In genomic region chr2:27753744-27754588, GRCh38 we compare ENCODE assay signal across 9 cellular contexts. TPM values are rescaled to one million over a fixed set of nuclear protein-coding genes. Genes with fewer than 3 reads are reported as not detected.
DNase-seq lines count a peak whose midpoint lies in the region; ATAC-seq, FAIRE-seq and TF ChIP-seq lines count a peak whose summit lies in the region.
"Had no signal": no experiment of that assay in that cellular context is flagged by ENCODE, and none has a peak within 500 bp of the region (broad histone marks: within the 10 kb centered on the region; RNA-seq: fewer than 3 reads in every experiment).

No MANE protein-coding gene starts in this region.

- H3K4me1 ChIP-seq in kidney (ENCODE audit: control insufficient read depth in 1 of 2, insufficient read depth in 1 of 2, low read depth in 1 of 2, low read length in 2 of 2) = peaks cover 0 to 2% of the 10 kb centered on the region in 2 donors

- no peaks in the 10 kb centered on the region for H3K27me3 Mint-ChIP-seq in MCF 10A (ENCODE audit: insufficient read depth, unreplicated experiment)

- DNase-seq in NCI-H1417 (lab: John Stamatoyannopoulos, UW) (peak in 2 of 3 experiments; percentile 18 to 48), NCI-H1417 treated with DMSO at 0.1 percent for 48 hours (lab: John Stamatoyannopoulos, UW) (no peak), NCI-H1930 (lab: John Stamatoyannopoulos, UW) (peak; percentile 12 to 43), UCSD-AML1 (lab: John Stamatoyannopoulos, UW; ENCODE audit: unreplicated experiment) (peak; percentile 82), MCF 10A (ENCODE audit: unreplicated experiment) (peak; percentile 82), kidney (peak; percentile 83)
- DNase-seq in stimulated activated CD4-positive, alpha-beta T cell treated with anti-CD3 and anti-CD28 coated beads, Interleukin-4, amount 100 ng/mL, for 1 hour = peak; percentile 78

- peaks cover 42% of the 10 kb centered on the region for H3K4me1 Mint-ChIP-seq in MCF 10A (ENCODE audit: insufficient read depth, unreplicated experiment)

- intact Hi-C loops in MCF 10A (cut with micrococcal nuclease) (loop anchor here (1.0 to 10.0 kb wide), 5 partner anchors 51 to 698 kb away; no protein-coding TSS in a partner anchor), kidney (cut with DNase I) (no loop called here)

- H3K36me3 Mint-ChIP-seq in MCF 10A (ENCODE audit: insufficient read depth, unreplicated experiment) = peaks cover 5% of the 10 kb centered on the region

- FAIRE-seq in kidney (lab: Jason Lieb, UNC) = no peak
- FAIRE-seq: A204.1 had no signal

- H3K9me3 Mint-ChIP-seq in MCF 10A (ENCODE audit: unreplicated experiment) = peaks cover 3% of the 10 kb centered on the region

- no peak overlapping the region for H3K9ac ChIP-seq in kidney (ENCODE audit: low read length in 2 of 2)

- no peak overlapping the region for H3K27ac ChIP-seq in kidney (ENCODE audit: low read depth in 2 of 2, low read length in 2 of 2)

- BruUV-seq in MCF 10A (replicated peaks; lab: Mats Ljungman, UMichigan) = no TSS peak

- ATAC-seq in GM18868 (IDR thresholded peaks at IDR 0.05; ENCODE audit: unreplicated experiment) = no peak

- POLR2A ChIA-PET in MCF 10A (lab: Yijun Ruan, JAX) = interaction anchor here (0.6 to 2.0 kb wide), 16 partner anchors 19 to 813 kb away, joined by 3 to 12 read pairs (median 4); partner anchors contain the start of genes FOSL2 and MRPL33

- H3K36me3 ChIP-seq in kidney (ENCODE audit: control insufficient read depth in 1 of 2, insufficient read depth in 2 of 2, low read length in 2 of 2) = no peaks in the 10 kb centered on the region

- peak overlapping the region; percentile 41 for H3K4me3 Mint-ChIP-seq in MCF 10A (ENCODE audit: unreplicated experiment)

- CTCF ChIA-PET in MCF 10A (lab: Yijun Ruan, JAX) = interaction anchor here (0.6 to 3.6 kb wide), 23 partner anchors 10 to 661 kb away, joined by 3 to 32 read pairs (median 4); no protein-coding TSS in a partner anchor

- no peak overlapping the region for H3K27ac Mint-ChIP-seq in MCF 10A (ENCODE audit: low read depth, unreplicated experiment)

- no peaks in the 10 kb centered on the region for H3K9me3 ChIP-seq in kidney (ENCODE audit: control insufficient read depth in 1 of 2, low read length in 2 of 2)

- H3K4me3 ChIP-seq in kidney (ENCODE audit: low read length in 2 of 2) = no peak overlapping the region

- TF ChIP-seq CTCF in MCF 10A (IDR thresholded peaks at IDR 0.05; ENCODE audit: unreplicated experiment) = peak; percentile 95
- peak; percentile 82 for TF ChIP-seq CTCF in kidney (IDR thresholded peaks at IDR 0.05; ENCODE audit: borderline replicate concordance, extremely low read depth, insufficient read depth)

RNA-seq across cellular contexts. Expression of gene MRPL33, which starts 17.6 kb away (rescaled TPM):
- 204 and 233 TPM in 2 replicates for total RNA-seq in MCF 10A (2022)
- total RNA-seq in kidney = 107 TPM
- polyA plus RNA-seq in kidney (ENCODE audit: insufficient read depth, low read depth, low replicate concordance) = 312 TPM
